ENCODE assay signal across 7 cellular contexts in genomic region chr14:36091096-36091495, GRCh38.
DNase-seq lines count a peak whose midpoint lies in the region; ATAC-seq, FAIRE-seq and TF ChIP-seq lines count a peak whose summit lies in the region.

No MANE protein-coding gene starts in this region.

- ATAC-seq in GM19395 (IDR thresholded peaks at IDR 0.05; ENCODE audit: unreplicated experiment) (peak; percentile 96), HG03575 (IDR thresholded peaks at IDR 0.05; ENCODE audit: extremely low read depth, insufficient number of reproducible peaks, low FRiP score, unreplicated experiment) (peak; percentile 59)

- no peak for TF ChIP-seq POLR2A in lower leg skin (IDR thresholded peaks at IDR 0.05)

- H3K36me3 ChIP-seq in bronchial epithelial cell (ENCODE audit: control insufficient read depth, insufficient read depth, low read length): no peaks in the 10 kb centered on the region

- H3K4me3 ChIP-seq in bronchial epithelial cell (ENCODE audit: low read depth, low read length) (no peak overlapping the region), lower leg skin (ENCODE audit: low read depth, poor library complexity, severe bottlenecking) (no peak overlapping the region)

- peak; percentile 64 for FAIRE-seq in bronchial epithelial cell (lab: Jason Lieb, UNC)

- DNase-seq in bronchial epithelial cell (ENCODE audit: low read depth) (peak; percentile 98), smooth muscle cell of the brain vasculature (ENCODE audit: low read depth, low spot score) (peak; percentile 13), NCI-H187 (lab: John Stamatoyannopoulos, UW) (no peak), lower leg skin (ENCODE audit: low spot score in 2 of 2) (no peak), posterior vena cava (ENCODE audit: low spot score) (no peak)

- WGBS in lower leg skin, 2 donors: 12 to 13% methylated on average over 2 of the region's 2 CpGs

- TF ChIP-seq CTCF in bronchial epithelial cell (IDR thresholded peaks at IDR 0.05; ENCODE audit: insufficient read depth, low read length, severe bottlenecking): peak; percentile 27
- TF ChIP-seq CTCF in lower leg skin (IDR thresholded peaks at IDR 0.05): no peak

- intact Hi-C loops in lower leg skin (cut with DNase I; ENCODE audit: low total_unique reads) (no loop called here), posterior vena cava (cut with DNase I) (no loop called here)

- no peaks in the 10 kb centered on the region for H3K27me3 ChIP-seq in bronchial epithelial cell (ENCODE audit: control insufficient read depth, insufficient read depth, low read length)

Comparison
In these comparisons a context has a peak if more than half of its experiments do, and no peak if none do; other contexts are left out.
1. DNase-seq: peak in bronchial epithelial cell (single experiment) and smooth muscle cell of the brain vasculature (single experiment); none in NCI-H187 (0 of 2), lower leg skin (0 of 2) and posterior vena cava (single experiment).